Comparison of ENCODE assay signal across 25 cellular contexts in genomic region chr13:23858586-23858985, GRCh38. TPM values are rescaled to one million over a fixed set of nuclear protein-coding genes. Genes with fewer than 3 reads are reported as not detected.
"Had no signal": no experiment of that assay in that cellular context is flagged by ENCODE, and none has a peak within 500 bp of the region (broad histone marks: within the 10 kb centered on the region; RNA-seq: fewer than 3 reads in every experiment).

No MANE protein-coding gene starts in this region.

- H3K9me3 Mint-ChIP-seq: activated naive CD4-positive, alpha-beta T cell treated with anti-CD3 and anti-CD28 coated beads, Interleukin-2, amount 50 U/mL, for 72 hours; activated T-cell treated with anti-CD3 and anti-CD28 coated beads, Interleukin-2, amount 50 U/mL, for 24 hours; activated T-helper 17 cell treated with anti-CD3 and anti-CD28 coated beads, Interleukin-2, amount 50 U/mL, for 72 hours; T-cell; type B pancreatic cell; WTC11 had no signal

- H3K27me3 Mint-ChIP-seq: activated T-cell treated with anti-CD3 and anti-CD28 coated beads, Interleukin-2, amount 50 U/mL, for 24 hours; activated T-helper 17 cell treated with anti-CD3 and anti-CD28 coated beads, Interleukin-2, amount 50 U/mL, for 72 hours; T-cell; type B pancreatic cell had no signal

- ATAC-seq: activated naive CD4-positive, alpha-beta T cell treated with anti-CD3 and anti-CD28 coated beads, Interleukin-2, amount 50 U/mL, for 72 hours; activated T-helper 17 cell treated with anti-CD3 and anti-CD28 coated beads, Interleukin-2, amount 50 U/mL, for 72 hours; sciatic nerve; T-cell; WTC11 had no signal

- H3K27me3 ChIP-seq: brain microvascular endothelial cell, dorsolateral prefrontal cortex, hepatocyte had no signal

- H3K4me3 Mint-ChIP-seq: activated T-cell treated with anti-CD3 and anti-CD28 coated beads, Interleukin-2, amount 50 U/mL, for 24 hours; activated T-helper 17 cell treated with anti-CD3 and anti-CD28 coated beads, Interleukin-2, amount 50 U/mL, for 72 hours; naive B cell; T-cell; type B pancreatic cell; WTC11 had no signal

- H3K4me3 ChIP-seq: dorsolateral prefrontal cortex, hepatocyte, thoracic aorta had no signal

- H3K4me1 Mint-ChIP-seq: activated T-helper 17 cell treated with anti-CD3 and anti-CD28 coated beads, Interleukin-2, amount 50 U/mL, for 72 hours; T-cell had no signal

- H3K9me3 ChIP-seq: thoracic aorta had no signal

- H3K36me3 ChIP-seq: brain microvascular endothelial cell had no signal

- H3K27ac Mint-ChIP-seq: activated naive CD4-positive, alpha-beta T cell treated with anti-CD3 and anti-CD28 coated beads, Interleukin-2, amount 50 U/mL, for 72 hours; activated T-cell treated with anti-CD3 and anti-CD28 coated beads, Interleukin-2, amount 50 U/mL, for 24 hours; activated T-helper 17 cell treated with anti-CD3 and anti-CD28 coated beads, Interleukin-2, amount 50 U/mL, for 72 hours; naive B cell; T-cell; type B pancreatic cell; WTC11 had no signal

- H3K27ac ChIP-seq: brain microvascular endothelial cell, hepatocyte, thoracic aorta had no signal

- DNase-seq: activated CD4-positive, alpha-beta T cell treated with anti-CD3 and anti-CD28 coated beads, Interleukin-2, amount 50 U/mL, for 4 hours; activated CD8-positive, alpha-beta memory T cell treated with anti-CD3 and anti-CD28 coated beads for 24 hours; activated CD8-positive, alpha-beta memory T cell treated with anti-CD3 and anti-CD28 coated beads, Interleukin-2, amount 50 U/mL, for 4 hours; activated T-cell treated with anti-CD3 and anti-CD28 coated beads, Interleukin-2, amount 50 U/mL, for 24 hours; aorta; brain microvascular endothelial cell; caudate nucleus; dorsolateral prefrontal cortex; foreskin melanocyte; glutamatergic neuron; naive B cell; nucleus accumbens; small intestine; stimulated activated naive CD4-positive, alpha-beta T cell; T-cell had no signal

RNA-seq across cellular contexts. Expression of gene C1QTNF9B, which starts 38.7 kb away (rescaled TPM):
- total RNA-seq: activated naive CD4-positive, alpha-beta T cell treated with anti-CD3 and anti-CD28 coated beads, Interleukin-2, amount 50 U/mL, for 72 hours; activated T-helper 17 cell treated with anti-CD3 and anti-CD28 coated beads, Interleukin-2, amount 50 U/mL, for 72 hours; epithelial cell of proximal tubule; hepatocyte; mesenteric fat pad; mucosa of gallbladder; T-cell; thoracic aorta had no signal
- polyA plus RNA-seq: aorta had no signal
